In genomic region chr16:1180772-1181714, GRCh38 we compare ENCODE assay signal across 1 cellular context.
A peak's percentile ranks its signal among the peaks of the same experiment; 100 is the strongest.
TF ChIP-seq lines count a peak whose summit lies in the region.

No MANE protein-coding gene starts in this region.

TF ChIP-seq in A549, 52 proteins besides CTCF, POLR2A, EP300 and RAD21 (continued from another document):
- TF ChIP-seq BCL3 (IDR thresholded peaks at IDR 0.05) (no peak), SMC3 (IDR thresholded peaks at IDR 0.05) (peak; percentile 65), ELK1 (IDR thresholded peaks at IDR 0.05; ENCODE audit: low read depth, low read length) (no peak), MAX (IDR thresholded peaks at IDR 0.05) (0 out of 2 replicates have a peak, but pooled peaks have one; percentile 14)
